In the genomic region with DNA sequence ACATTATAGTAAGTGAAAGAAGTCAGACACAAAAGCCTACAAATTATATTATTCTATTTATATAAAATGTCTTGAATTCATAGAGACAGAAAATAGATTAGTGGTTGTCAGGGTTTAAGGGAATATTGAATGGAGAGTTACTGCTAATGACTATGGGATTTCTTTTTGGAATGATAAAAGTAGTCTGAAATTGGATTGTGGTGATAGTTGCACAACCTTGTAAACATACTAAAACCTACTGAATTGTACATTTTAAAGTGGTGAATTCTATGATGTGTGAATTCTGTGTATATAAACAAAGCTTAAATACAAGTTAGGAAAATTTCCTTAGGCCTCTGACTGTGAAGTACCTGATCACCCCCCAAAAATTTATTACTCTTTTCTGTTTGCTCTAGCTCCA, we compare ENCODE assay signal across 11 cellular contexts.
"Had no signal": no experiment of that assay in that cellular context is flagged by ENCODE, and none has a peak within 500 bp of the region (broad histone marks: within the 10 kb centered on the region; RNA-seq: fewer than 3 reads in every experiment).

No MANE protein-coding gene starts in this region.

- H3K4me1 ChIP-seq: HAP-1 had no signal

- H3K4me2 ChIP-seq: GM23338 had no signal

- H2AFZ ChIP-seq: GM23248, GM23338 had no signal

- H3K9me3 ChIP-seq: HAP-1 had no signal

- H3K27ac ChIP-seq: GM23248 had no signal

- H3K4me3 ChIP-seq: GM23248, GM23338, HAP-1 had no signal

- DNase-seq: GM23248, GOT3, H7, H9, HCEC 1CT, HFFc6 had no signal

- H3K9ac ChIP-seq: GM23248 had no signal

- FAIRE-seq: H1, H54 had no signal

- H3K36me3 ChIP-seq: HAP-1 had no signal

- ATAC-seq: GM23338, HCT116 had no signal
